8 cellular contexts compared by ENCODE assay signal in the genomic region with DNA sequence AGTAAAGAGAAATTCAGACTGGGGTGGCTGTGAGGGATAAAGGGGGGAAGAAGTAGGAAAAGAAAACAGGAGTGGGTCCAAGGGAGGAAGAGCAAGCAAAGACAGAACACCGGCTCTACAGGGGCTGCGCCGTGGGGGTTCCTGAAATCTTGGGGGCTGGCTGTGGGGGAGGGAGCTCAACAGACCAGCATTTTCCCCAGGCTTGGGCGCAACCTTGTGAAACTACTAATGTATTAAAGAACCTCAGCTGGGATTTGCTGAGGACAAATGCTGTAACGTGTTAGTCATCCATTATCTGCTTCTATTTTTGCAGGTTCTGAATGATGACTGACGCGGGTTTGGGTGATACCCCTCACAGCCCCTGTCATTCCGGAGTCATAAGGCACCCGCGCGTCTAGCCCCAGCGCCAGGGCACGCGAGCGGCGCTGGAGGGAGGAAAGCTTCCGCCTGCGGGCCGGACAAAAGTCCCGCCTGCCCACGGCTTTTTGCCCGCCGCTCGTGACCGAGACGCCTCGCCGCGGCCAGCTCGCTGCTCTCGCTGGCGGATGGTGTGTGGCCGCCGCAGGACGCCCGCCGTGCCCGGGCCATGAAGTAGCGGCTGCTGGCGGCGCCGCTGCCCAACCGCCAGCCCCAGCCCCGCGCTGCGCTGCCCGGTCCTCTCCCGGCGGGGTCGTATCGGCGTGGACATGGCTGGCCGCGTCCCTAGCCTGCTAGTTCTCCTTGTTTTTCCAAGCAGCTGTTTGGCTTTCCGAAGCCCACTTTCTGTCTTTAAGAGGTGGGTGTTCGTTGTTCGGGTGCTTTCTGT.
DNase-seq lines count a peak whose midpoint lies in the region; ATAC-seq and TF ChIP-seq lines count a peak whose summit lies in the region.

No MANE protein-coding gene starts in this region.

- H3K9me3 Mint-ChIP-seq in activated naive CD4-positive, alpha-beta T cell treated with anti-CD3 and anti-CD28 coated beads for 36 hours, result no peaks in the 10 kb centered on the region
- H3K9me3 Mint-ChIP-seq in neural crest cell, result no peaks in the 10 kb centered on the region

- intact Hi-C loops in activated naive CD4-positive, alpha-beta T cell treated with anti-CD3 and anti-CD28 coated beads for 36 hours (cut with micrococcal nuclease), result loop anchor here (5.0 kb wide), 1 partner anchor 83 kb away; no protein-coding TSS in a partner anchor

- DNase-seq in AG08396 (ENCODE audit: low spot score), result peak; percentile 76
- DNase-seq in NT2/D1 (ENCODE audit: low read depth, low spot score), result peak; percentile 36
- DNase-seq in activated naive CD4-positive, alpha-beta T cell treated with anti-CD3 and anti-CD28 coated beads for 36 hours, result peak; percentile 55
- DNase-seq in neural crest cell (ENCODE audit: low read depth, low spot score), result peak; percentile 51

- peaks cover 19% of the 10 kb centered on the region for H3K27me3 Mint-ChIP-seq in activated naive CD4-positive, alpha-beta T cell treated with anti-CD3 and anti-CD28 coated beads for 36 hours (ENCODE audit: low read depth)
- H3K27me3 Mint-ChIP-seq in neural crest cell (ENCODE audit: low read depth), result no peaks in the 10 kb centered on the region

- peaks cover 32% of the 10 kb centered on the region for H3K36me3 Mint-ChIP-seq in activated naive CD4-positive, alpha-beta T cell treated with anti-CD3 and anti-CD28 coated beads for 36 hours (ENCODE audit: low read depth)
- H3K36me3 Mint-ChIP-seq in neural crest cell (ENCODE audit: low read depth), result peaks cover 8% of the 10 kb centered on the region

- no peaks in the 10 kb centered on the region for H3K36me3 ChIP-seq in NT2/D1 (ENCODE audit: insufficient read depth, insufficient read length, low read length)
- no peaks in the 10 kb centered on the region for H3K36me3 ChIP-seq in gastroesophageal sphincter

- TF ChIP-seq POLR2A in gastroesophageal sphincter (IDR thresholded peaks at IDR 0.05), result peak; percentile 16 to 52

- TF ChIP-seq CTCF in gastroesophageal sphincter (IDR thresholded peaks at IDR 0.05) (peak in 1 of 4 experiments; percentile 16), neural crest cell (conservative IDR thresholded peaks at IDR 0.05) (peak; percentile 14)

- H3K4me1 ChIP-seq in NT2/D1 (ENCODE audit: insufficient read depth, insufficient read length) (no peaks in the 10 kb centered on the region), gastroesophageal sphincter (peaks cover 5 to 58% (median 7%) of the 10 kb centered on the region in 3 donors)

- H3K27me3 ChIP-seq in NT2/D1 (ENCODE audit: insufficient read depth, insufficient read length) (no peaks in the 10 kb centered on the region), gastroesophageal sphincter (no peaks in the 10 kb centered on the region)

- no peak for TF ChIP-seq EP300 in gastroesophageal sphincter (IDR thresholded peaks at IDR 0.05)

- peak overlapping the region; percentile 68 for H3K4me3 ChIP-seq in NT2/D1 (ENCODE audit: insufficient read length, low read depth)
- peak overlapping the region; percentile 64 to 74 for H3K4me3 ChIP-seq in gastroesophageal sphincter

- ATAC-seq in GM18873 (IDR thresholded peaks at IDR 0.05; ENCODE audit: low FRiP score, unreplicated experiment), result peak; percentile 71
- ATAC-seq in HG03095 (IDR thresholded peaks at IDR 0.05; ENCODE audit: unreplicated experiment), result peak; percentile 68
- ATAC-seq in gastroesophageal sphincter, result peak; percentile 83

- H3K9ac ChIP-seq in NT2/D1 (ENCODE audit: insufficient read length, low read depth), result peak overlapping the region; percentile 85

- no peaks in the 10 kb centered on the region for H3K9me3 ChIP-seq in NT2/D1 (ENCODE audit: insufficient read depth, low read length)
- no peaks in the 10 kb centered on the region for H3K9me3 ChIP-seq in gastroesophageal sphincter

- no peak overlapping the region for H3K27ac Mint-ChIP-seq in activated naive CD4-positive, alpha-beta T cell treated with anti-CD3 and anti-CD28 coated beads for 36 hours
- peak overlapping the region; percentile 95 for H3K27ac Mint-ChIP-seq in neural crest cell (ENCODE audit: unreplicated experiment)

- peaks cover 9% of the 10 kb centered on the region for H3K4me1 Mint-ChIP-seq in activated naive CD4-positive, alpha-beta T cell treated with anti-CD3 and anti-CD28 coated beads for 36 hours (ENCODE audit: low read depth)
- H3K4me1 Mint-ChIP-seq in neural crest cell, result peaks cover 22% of the 10 kb centered on the region

- CTCF ChIA-PET in activated naive CD4-positive, alpha-beta T cell treated with anti-CD3 and anti-CD28 coated beads for 36 hours (lab: Charles Lee), result interaction anchor here (1.1 to 1.2 kb wide), 2 partner anchors 11 to 274 kb away, joined by 3 read pairs; no protein-coding TSS in a partner anchor

- H3K27ac ChIP-seq in gastroesophageal sphincter (peak overlapping the region; percentile 70 to 96 (median 94)), temporal lobe (ENCODE audit: low read depth, low read length) (peak overlapping the region; percentile 30)

- peak overlapping the region; percentile 59 for H3K4me3 Mint-ChIP-seq in activated naive CD4-positive, alpha-beta T cell treated with anti-CD3 and anti-CD28 coated beads for 36 hours
- peak overlapping the region; percentile 89 for H3K4me3 Mint-ChIP-seq in neural crest cell

- WGBS in gastroesophageal sphincter (ENCODE audit: low coverage in 1 of 2), 2 donors, result 2% methylated on average over 5 to 7 of the region's 57 CpGs

Comparison
In these comparisons a context has a peak if more than half of its experiments do, and no peak if none do; other contexts are left out.
1. Peak in every context shown above with its lines: DNase-seq, ATAC-seq, H3K4me3 ChIP-seq and H3K27ac ChIP-seq.